8 cellular contexts compared by ENCODE assay signal in genomic region chr1:65393345-65393744, GRCh38. TPM values are rescaled to one million over a fixed set of nuclear protein-coding genes. Genes with fewer than 3 reads are reported as not detected.
DNase-seq lines count a peak whose midpoint lies in the region; ATAC-seq and TF ChIP-seq lines count a peak whose summit lies in the region.

No MANE protein-coding gene starts in this region.

- no peaks in the 10 kb centered on the region for H3K4me1 ChIP-seq in ovary (ENCODE audit: insufficient read depth)

- peak; percentile 90 for DNase-seq in ELR (ENCODE audit: low read depth)
- DNase-seq in choroid plexus epithelial cell (ENCODE audit: low read depth): peak; percentile 49
- DNase-seq in ovary: no peak
- DNase-seq in RPMI8226: no peak
- no peak for DNase-seq in cerebellum (ENCODE audit: low spot score)
- DNase-seq in NCI-H2171 (lab: John Stamatoyannopoulos, UW): no peak

- H3K9me3 ChIP-seq in ovary: no peaks in the 10 kb centered on the region

- ATAC-seq in GM21423 (IDR thresholded peaks at IDR 0.05; ENCODE audit: unreplicated experiment) (peak; percentile 87), HG03571 (IDR thresholded peaks at IDR 0.05; ENCODE audit: unreplicated experiment) (peak; percentile 69)

- intact Hi-C loops in ovary (cut with DNase I): no loop called here

- H3K27me3 ChIP-seq in ovary: no peaks in the 10 kb centered on the region

- no peak for TF ChIP-seq EP300 in ovary (IDR thresholded peaks at IDR 0.05)

- no peaks in the 10 kb centered on the region for H3K36me3 ChIP-seq in ovary

- WGBS in ovary, 3 donors: 84 to 93% (median 88%) methylated on average over 2 of the region's 2 CpGs

- TF ChIP-seq POLR2A in ovary (IDR thresholded peaks at IDR 0.05): no peak

- H3K4me3 ChIP-seq in choroid plexus epithelial cell (ENCODE audit: low read depth, low read length) (no peak overlapping the region), ovary (no peak overlapping the region)

- no peak overlapping the region for H3K27ac ChIP-seq in ovary

- TF ChIP-seq CTCF in choroid plexus epithelial cell (conservative IDR thresholded peaks at IDR 0.05; ENCODE audit: low read depth, low read length) (no peak), ovary (IDR thresholded peaks at IDR 0.05) (no peak)

RNA-seq across cellular contexts. Expression of gene LEPR, which starts 27.1 kb away (rescaled TPM):
- 100 to 1,000 TPM in 1 of 7 donors, 10 to 100 TPM in 6; 21.2 to 108 (median 34.6) TPM for total RNA-seq in ovary
- 10 to 100 TPM; 28.8 to 29.2 TPM for polyA plus RNA-seq in ovary
- 13.2 TPM for total RNA-seq in cerebellum

RNA-seq across cellular contexts. Expression of gene LEPROT, which starts 27.1 kb away (rescaled TPM):
- total RNA-seq in ovary (100 to 1,000 TPM in 2 of 7 donors, 10 to 100 TPM in 5; 57.4 to 115 (median 72.0) TPM), cerebellum (46.9 TPM)
- 10 to 100 TPM; 60.5 to 76.1 TPM for polyA plus RNA-seq in ovary

Comparison
In these comparisons a context has a peak if more than half of its experiments do, and no peak if none do; other contexts are left out.
1. DNase-seq: peak in ELR (single experiment) and choroid plexus epithelial cell (single experiment); none in ovary (0 of 5), RPMI8226 (single experiment), cerebellum (single experiment) and NCI-H2171 (single experiment).